In the genomic region with DNA sequence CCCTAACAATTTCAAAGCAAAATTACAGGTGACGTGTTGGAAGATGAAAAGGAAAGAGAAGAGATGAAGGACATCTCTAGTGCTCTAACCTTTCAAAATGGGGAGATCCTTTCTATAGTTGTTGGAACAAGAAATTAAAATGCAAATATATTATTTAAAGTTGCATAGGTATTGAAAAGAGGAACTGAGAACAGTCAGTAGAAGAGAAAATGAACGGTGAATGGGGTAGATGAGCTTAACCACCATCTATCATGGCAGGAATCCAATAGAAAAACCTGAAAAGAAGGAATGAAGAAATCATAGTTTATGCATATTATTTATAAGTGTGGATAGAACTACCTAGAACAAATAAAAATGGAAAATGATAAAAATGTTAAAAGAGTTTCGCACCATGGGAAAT, we compare ENCODE assay signal across 15 cellular contexts. TPM values are rescaled to one million over a fixed set of nuclear protein-coding genes. Genes with fewer than 3 reads are reported as not detected.
DNase-seq lines count a peak whose midpoint lies in the region; ATAC-seq and TF ChIP-seq lines count a peak whose summit lies in the region.
"Had no signal": no experiment of that assay in that cellular context is flagged by ENCODE, and none has a peak within 500 bp of the region (broad histone marks: within the 10 kb centered on the region; RNA-seq: fewer than 3 reads in every experiment).

No MANE protein-coding gene starts in this region.

- intact Hi-C loops in left colon (cut with DNase I, micrococcal nuclease): loop anchor here in 1 of 2 donors (10.0 kb wide), 1 partner anchor 280 kb away; no protein-coding TSS in a partner anchor
- intact Hi-C loops in CD4-positive, alpha-beta memory T cell (cut with micrococcal nuclease): loop anchor here (5.0 kb wide), 1 partner anchor 1497 kb away; no protein-coding TSS in a partner anchor

- peaks cover 0 to 2% of the 10 kb centered on the region in 2 donors for H3K27me3 Mint-ChIP-seq in CD4-positive, alpha-beta memory T cell

- no peak overlapping the region for H3K27ac ChIP-seq in CD4-positive, alpha-beta memory T cell (ENCODE audit: low read depth, low read length)

- no peaks in the 10 kb centered on the region for H3K36me3 Mint-ChIP-seq in CD4-positive, alpha-beta memory T cell
- H3K36me3 Mint-ChIP-seq: immature natural killer cell had no signal

- no peak overlapping the region for H3K4me3 Mint-ChIP-seq in CD4-positive, alpha-beta memory T cell
- H3K4me3 Mint-ChIP-seq: activated CD4-positive, alpha-beta T cell treated with anti-CD3 and anti-CD28 coated beads, Interleukin-2, amount 10 ng/mL, durations not matched to agents 7 days and 5 days; immature natural killer cell had no signal

- H3K9me3 Mint-ChIP-seq in CD4-positive, alpha-beta memory T cell: no peaks in the 10 kb centered on the region
- H3K9me3 Mint-ChIP-seq: activated CD4-positive, alpha-beta T cell treated with anti-CD3 and anti-CD28 coated beads, Interleukin-2, amount 10 ng/mL, durations not matched to agents 7 days and 5 days; immature natural killer cell had no signal

- no peaks in the 10 kb centered on the region for H3K36me3 ChIP-seq in CD4-positive, alpha-beta memory T cell (ENCODE audit: insufficient read depth, low read length)

- TF ChIP-seq CTCF in GM12865 (IDR thresholded peaks at IDR 0.05; ENCODE audit: insufficient read depth, low read depth, low read length, missing control alignments): no peak

- CTCF ChIA-PET in CD4-positive, alpha-beta memory T cell (lab: Charles Lee; ENCODE audit: partially characterized antibody): no interaction called here

- H3K9me3 ChIP-seq in CD4-positive, alpha-beta memory T cell (ENCODE audit: control insufficient read depth in 1 of 2, low read length in 2 of 2): no peaks in the 10 kb centered on the region

- ATAC-seq in GM19351 (IDR thresholded peaks at IDR 0.05; ENCODE audit: unreplicated experiment) (peak; percentile 88), HG02642 (IDR thresholded peaks at IDR 0.05; ENCODE audit: poor library complexity, unreplicated experiment) (peak; percentile 79), HG03378 (IDR thresholded peaks at IDR 0.05; ENCODE audit: unreplicated experiment) (peak; percentile 91), left colon (no peak)

- H3K27me3 ChIP-seq in CD4-positive, alpha-beta memory T cell (ENCODE audit: insufficient read depth, low read length): no peaks in the 10 kb centered on the region

- DNase-seq in GM12865 (ENCODE audit: low read depth) (peak; percentile 36), left colon (no peak), glomerular visceral epithelial cell (ENCODE audit: extremely low spot score) (no peak), T1000 (lab: John Stamatoyannopoulos, UW) (no peak)
- no peak for DNase-seq in CD4-positive, alpha-beta memory T cell
- DNase-seq: ACHN; activated CD4-positive, alpha-beta T cell treated with anti-CD3 and anti-CD28 coated beads, Interleukin-2, amount 10 ng/mL, durations not matched to agents 7 days and 5 days; activated naive CD4-positive, alpha-beta T cell treated with Interleukin-2 at 50 U/mL for 16 hours; DND-41; immature natural killer cell; KG1; NCI-H2227 treated with DMSO at 0.1 percent for 48 hours had no signal

- H3K4me1 Mint-ChIP-seq in CD4-positive, alpha-beta memory T cell: no peaks in the 10 kb centered on the region
- H3K4me1 Mint-ChIP-seq: activated CD4-positive, alpha-beta T cell treated with anti-CD3 and anti-CD28 coated beads, Interleukin-2, amount 10 ng/mL, durations not matched to agents 7 days and 5 days; immature natural killer cell had no signal

- H3K4me3 ChIP-seq in GM12865 (ENCODE audit: low read depth, low read length): no peak overlapping the region
- H3K4me3 ChIP-seq in CD4-positive, alpha-beta memory T cell (ENCODE audit: low read length in 2 of 2): no peak overlapping the region

- H3K4me1 ChIP-seq in CD4-positive, alpha-beta memory T cell (ENCODE audit: insufficient read depth, low read length): no peaks in the 10 kb centered on the region

- POLR2A ChIA-PET in CD4-positive, alpha-beta memory T cell (lab: Charles Lee; ENCODE audit: partially characterized antibody): no interaction called here

- no peak overlapping the region for H3K27ac Mint-ChIP-seq in CD4-positive, alpha-beta memory T cell
- H3K27ac Mint-ChIP-seq: activated CD4-positive, alpha-beta T cell treated with anti-CD3 and anti-CD28 coated beads, Interleukin-2, amount 10 ng/mL, durations not matched to agents 7 days and 5 days; immature natural killer cell had no signal

RNA-seq across cellular contexts. Expression of a gene that starts 42.0 kb away (rescaled TPM):
- 10 to 100 TPM; 61.3 to 84.7 TPM for total RNA-seq in left colon
- total RNA-seq in CD4-positive, alpha-beta memory T cell: 10 to 100 TPM; 70.7 to 77.0 TPM
- 100 to 1,000 TPM; 202 to 316 TPM for polyA plus RNA-seq in CD4-positive, alpha-beta memory T cell
